9 cellular contexts compared by ENCODE assay signal in the genomic region with DNA sequence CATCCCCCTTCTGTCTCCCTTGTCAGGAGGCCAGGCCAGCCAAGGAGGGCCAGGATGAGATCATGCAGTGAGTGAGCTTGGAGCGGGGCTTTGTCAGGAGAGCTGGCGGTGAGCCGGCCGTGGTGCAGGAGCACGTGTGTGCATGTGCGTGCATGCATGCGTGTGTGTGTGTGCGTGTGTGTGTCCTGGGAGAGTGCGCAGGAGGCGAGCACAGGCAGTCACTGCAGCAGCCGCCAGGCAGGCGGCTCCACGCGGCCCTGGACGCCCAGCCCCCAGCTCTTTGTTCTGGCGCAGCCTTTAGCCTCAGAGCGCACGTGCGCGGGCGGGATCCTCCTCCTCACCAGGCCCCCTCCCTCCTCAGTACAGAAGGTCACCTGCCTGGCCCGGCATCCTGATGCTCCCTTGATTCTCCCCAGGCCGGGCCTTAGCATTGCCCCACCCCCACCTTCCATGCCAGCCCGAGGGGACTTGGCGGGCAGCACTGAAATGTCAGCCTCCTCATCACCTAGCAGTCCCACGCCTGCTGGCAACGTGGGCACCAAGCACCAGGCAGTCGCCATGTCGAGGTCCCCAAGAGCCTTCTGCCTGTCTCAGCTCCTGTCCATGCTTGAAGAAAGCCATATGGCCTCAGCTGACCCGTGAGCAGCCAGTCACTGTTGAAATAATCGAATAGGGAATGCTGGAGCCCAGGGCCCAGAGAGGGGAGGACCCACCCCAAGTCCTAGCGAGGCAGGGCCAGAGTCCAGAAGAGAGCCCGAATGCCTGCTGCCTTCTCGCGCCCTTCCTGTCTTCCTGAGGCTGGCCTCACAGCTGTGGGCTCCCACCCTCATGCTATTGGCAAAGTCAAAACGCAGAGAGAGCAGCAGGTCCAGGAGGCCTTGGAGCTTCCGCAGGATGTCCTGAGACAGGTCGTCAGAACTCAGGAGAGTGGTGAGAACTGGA.
DNase-seq lines count a peak whose midpoint lies in the region; ATAC-seq and TF ChIP-seq lines count a peak whose summit lies in the region.
"Had no signal": no experiment of that assay in that cellular context is flagged by ENCODE, and none has a peak within 500 bp of the region (broad histone marks: within the 10 kb centered on the region; RNA-seq: fewer than 3 reads in every experiment).

No MANE protein-coding gene starts in this region.

- H3K36me3 Mint-ChIP-seq in CD4-positive, alpha-beta memory T cell = peaks cover 24 to 30% of the 10 kb centered on the region in 2 donors

- H3K4me1 ChIP-seq in ectodermal cell (ENCODE audit: control insufficient read depth, insufficient read depth, low read length) (peaks cover 52% of the 10 kb centered on the region), stomach (peaks cover 40 to 86% (median 60%) of the 10 kb centered on the region in 4 donors)
- H3K4me1 ChIP-seq in CD4-positive, alpha-beta memory T cell (ENCODE audit: insufficient read depth, low read length) = no peaks in the 10 kb centered on the region

- POLR2A ChIA-PET in CD4-positive, alpha-beta memory T cell (lab: Charles Lee; ENCODE audit: partially characterized antibody) = no interaction called here

- DNase-seq in NCI-H2107 treated with DMSO at 0.1 percent for 48 hours (lab: John Stamatoyannopoulos, UW; ENCODE audit: unreplicated experiment) = peak; percentile 25
- DNase-seq in left lobe of liver (ENCODE audit: low spot score) = no peak
- peak; percentile 49 for DNase-seq in stomach
- DNase-seq in lower leg skin (ENCODE audit: low spot score in 2 of 2) = no peak
- DNase-seq in CD4-positive, alpha-beta memory T cell = no peak
- no peak for DNase-seq in stimulated activated naive CD8-positive, alpha-beta T cell treated with anti-CD3 and anti-CD28 coated beads, Interleukin-15, Interleukin-2, amounts not matched to agents 100 U/mL and 50 U/mL, for 24 hours
- no peak for DNase-seq in T-helper 2 cell
- DNase-seq: stimulated activated naive CD4-positive, alpha-beta T cell had no signal

- H3K36me3 ChIP-seq in ectodermal cell (ENCODE audit: control insufficient read depth, insufficient read depth, low read length) = peaks cover 6% of the 10 kb centered on the region
- peaks cover 22 to 92% (median 55%) of the 10 kb centered on the region in 4 donors for H3K36me3 ChIP-seq in stomach
- peaks cover 8% of the 10 kb centered on the region for H3K36me3 ChIP-seq in CD4-positive, alpha-beta memory T cell (ENCODE audit: insufficient read depth, low read length)

- TF ChIP-seq CTCF in stomach (IDR thresholded peaks at IDR 0.05) (no peak), lower leg skin (IDR thresholded peaks at IDR 0.05) (no peak)

- H3K4me3 ChIP-seq in ectodermal cell (ENCODE audit: insufficient read depth, low read depth, low read length) (no peak overlapping the region), stomach (no peak overlapping the region), lower leg skin (ENCODE audit: low read depth, poor library complexity, severe bottlenecking) (no peak overlapping the region)
- no peak overlapping the region for H3K4me3 ChIP-seq in CD4-positive, alpha-beta memory T cell (ENCODE audit: low read length in 2 of 2)

- CTCF ChIA-PET in CD4-positive, alpha-beta memory T cell (lab: Charles Lee; ENCODE audit: partially characterized antibody) = no interaction called here

- H3K27ac Mint-ChIP-seq in CD4-positive, alpha-beta memory T cell = peak overlapping the region in 1 of 7 donors; percentile 25

- peak; percentile 53 for ATAC-seq in left lobe of liver
- ATAC-seq in stimulated activated naive CD8-positive, alpha-beta T cell treated with anti-CD3 and anti-CD28 coated beads, Interleukin-15, Interleukin-2, amounts not matched to agents 100 U/mL and 50 U/mL, for 24 hours = no peak

- peaks cover 0 to 5% (median 3%) of the 10 kb centered on the region in 4 donors for H3K4me1 Mint-ChIP-seq in CD4-positive, alpha-beta memory T cell

- 80 to 83% methylated on average over 38 of the region's 38 CpGs for WGBS in ectodermal cell, 2 experiments
- 35 to 47% (median 40%) methylated on average over 32 to 38 of the region's 38 CpGs for WGBS in stomach, 5 donors
- 34 to 39% methylated on average over 32 to 38 of the region's 38 CpGs for WGBS in lower leg skin, 2 donors

- H3K9me3 ChIP-seq in ectodermal cell (ENCODE audit: control insufficient read depth, low read length) = no peaks in the 10 kb centered on the region
- no peaks in the 10 kb centered on the region for H3K9me3 ChIP-seq in stomach
- no peaks in the 10 kb centered on the region for H3K9me3 ChIP-seq in CD4-positive, alpha-beta memory T cell (ENCODE audit: control insufficient read depth in 1 of 2, low read length in 2 of 2)

- H3K9me3 Mint-ChIP-seq in CD4-positive, alpha-beta memory T cell = no peaks in the 10 kb centered on the region

- no peak overlapping the region for H3K4me3 Mint-ChIP-seq in CD4-positive, alpha-beta memory T cell

- no peak for TF ChIP-seq POLR2A in stomach (IDR thresholded peaks at IDR 0.05)
- TF ChIP-seq POLR2A in lower leg skin (IDR thresholded peaks at IDR 0.05) = no peak

- no peaks in the 10 kb centered on the region for H3K27me3 Mint-ChIP-seq in CD4-positive, alpha-beta memory T cell

- TF ChIP-seq EP300 in stomach (IDR thresholded peaks at IDR 0.05) = peak; percentile 15

- H3K27ac ChIP-seq in ectodermal cell (ENCODE audit: insufficient read depth, low read depth, low read length, poor library complexity, severe bottlenecking) (peak overlapping the region; percentile 31), stomach (peak overlapping the region; percentile 32 to 89 (median 77))
- H3K27ac ChIP-seq in CD4-positive, alpha-beta memory T cell (ENCODE audit: low read depth, low read length) = no peak overlapping the region

- H3K27me3 ChIP-seq in ectodermal cell (ENCODE audit: control insufficient read depth, insufficient read depth, low read length, poor library complexity, severe bottlenecking) (no peaks in the 10 kb centered on the region), stomach (no peaks in the 10 kb centered on the region)
- no peaks in the 10 kb centered on the region for H3K27me3 ChIP-seq in CD4-positive, alpha-beta memory T cell (ENCODE audit: insufficient read depth, low read length)

- intact Hi-C loops in stomach (cut with DNase I; ENCODE audit: low total_unique reads) = no loop called here
- intact Hi-C loops in lower leg skin (cut with DNase I; ENCODE audit: low total_unique reads) = no loop called here
- intact Hi-C loops in CD4-positive, alpha-beta memory T cell (cut with micrococcal nuclease) = no loop called here

Comparison
In these comparisons a context has a peak if more than half of its experiments do, and no peak if none do; other contexts are left out.
1. DNase-seq: peak in NCI-H2107 treated with DMSO at 0.1 percent for 48 hours (single experiment) and stomach (single experiment); none in left lobe of liver (single experiment), lower leg skin (0 of 2), CD4-positive, alpha-beta memory T cell (0 of 5), stimulated activated naive CD8-positive, alpha-beta T cell treated with anti-CD3 and anti-CD28 coated beads, Interleukin-15, Interleukin-2, amounts not matched to agents 100 U/mL and 50 U/mL, for 24 hours (single experiment) and T-helper 2 cell (0 of 5).